ENCODE assay signal across 1 cellular context in genomic region chr4:18057821-18058533, GRCh38.
TF ChIP-seq lines count a peak whose summit lies in the region.

No MANE protein-coding gene starts in this region.

TF ChIP-seq in GM12878, 131 proteins besides CTCF, POLR2A, EP300 and RAD21 (continued from another document):
- TF ChIP-seq, protein P1, sequence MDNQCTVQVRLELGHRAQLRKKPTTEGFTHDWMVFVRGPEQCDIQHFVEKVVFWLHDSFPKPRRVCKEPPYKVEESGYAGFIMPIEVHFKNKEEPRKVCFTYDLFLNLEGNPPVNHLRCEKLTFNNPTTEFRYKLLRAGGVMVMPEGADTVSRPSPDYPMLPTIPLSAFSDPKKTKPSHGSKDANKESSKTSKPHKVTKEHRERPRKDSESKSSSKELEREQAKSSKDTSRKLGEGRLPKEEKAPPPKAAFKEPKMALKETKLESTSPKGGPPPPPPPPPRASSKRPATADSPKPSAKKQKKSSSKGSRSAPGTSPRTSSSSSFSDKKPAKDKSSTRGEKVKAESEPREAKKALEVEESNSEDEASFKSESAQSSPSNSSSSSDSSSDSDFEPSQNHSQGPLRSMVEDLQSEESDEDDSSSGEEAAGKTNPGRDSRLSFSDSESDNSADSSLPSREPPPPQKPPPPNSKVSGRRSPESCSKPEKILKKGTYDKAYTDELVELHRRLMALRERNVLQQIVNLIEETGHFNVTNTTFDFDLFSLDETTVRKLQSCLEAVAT (IDR thresholded peaks at IDR 0.05): no peak
- TF ChIP-seq NFIC (IDR thresholded peaks at IDR 0.05; ENCODE audit: low read depth, low read length) (0 out of 2 replicates have a peak, but pooled peaks have one; percentile 5), DPF2 (IDR thresholded peaks at IDR 0.05) (no peak), NFXL1 (IDR thresholded peaks at IDR 0.05; ENCODE audit: borderline replicate concordance) (no peak), FOS (IDR thresholded peaks at IDR 0.05; ENCODE audit: borderline replicate concordance, extremely low read depth, insufficient read length) (no peak), POU2F2 (IDR thresholded peaks at IDR 0.05; ENCODE audit: borderline replicate concordance, low read depth, low read length) (peak; percentile 69; the same call in 1 of the 3 replicates), ZBED1 (IDR thresholded peaks at IDR 0.05; ENCODE audit: borderline replicate concordance) (no peak), KAT2A (conservative IDR thresholded peaks at IDR 0.05; ENCODE audit: control insufficient read depth, low read depth, low read length) (no peak), SUZ12 (IDR thresholded peaks at IDR 0.05; ENCODE audit: unreplicated experiment) (no peak)
